Comparison of ENCODE assay signal across 23 cellular contexts in the genomic region with DNA sequence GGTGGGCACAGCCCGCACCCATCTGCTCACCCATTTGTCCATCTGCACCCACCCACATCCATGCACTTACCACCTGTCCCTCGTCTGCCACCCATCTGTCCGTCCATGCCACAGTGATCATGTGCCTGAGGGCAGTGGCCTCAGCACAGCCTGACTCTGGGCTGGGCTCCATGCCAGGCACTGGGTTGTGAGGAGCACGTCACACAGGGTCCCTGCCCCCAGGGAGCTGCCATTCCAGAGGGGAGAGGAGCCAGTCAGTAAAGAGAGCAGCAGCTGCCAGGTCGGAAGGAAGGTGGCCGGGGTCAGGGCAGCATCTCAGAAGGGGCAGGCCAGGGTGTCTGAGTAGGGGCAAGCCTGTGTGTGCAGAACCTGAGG. TPM values are rescaled to one million over a fixed set of nuclear protein-coding genes. Genes with fewer than 3 reads are reported as not detected.
A peak's percentile ranks its signal among the peaks of the same experiment; 100 is the strongest.
DNase-seq lines count a peak whose midpoint lies in the region; ATAC-seq, FAIRE-seq and TF ChIP-seq lines count a peak whose summit lies in the region.
"Had no signal": no experiment of that assay in that cellular context is flagged by ENCODE, and none has a peak within 500 bp of the region (broad histone marks: within the 10 kb centered on the region; RNA-seq: fewer than 3 reads in every experiment).

No MANE protein-coding gene starts in this region.

- no peaks in the 10 kb centered on the region for H3K27me3 Mint-ChIP-seq in stimulated activated naive CD8-positive, alpha-beta T cell treated with anti-CD3 and anti-CD28 coated beads, Interleukin-15, amount 100 ng/mL, for 72 hours

- peak; percentile 6 for ATAC-seq in stimulated activated naive CD8-positive, alpha-beta T cell treated with anti-CD3 and anti-CD28 coated beads, Interleukin-15, amount 100 ng/mL, for 72 hours
- no peak for ATAC-seq in stimulated activated naive CD8-positive, alpha-beta T cell treated with anti-CD3 and anti-CD28 coated beads, Interleukin-15, Interleukin-2, amounts not matched to agents 100 U/mL and 50 U/mL, for 24 hours
- no peak for ATAC-seq in K562
- no peak for ATAC-seq in upper lobe of right lung
- ATAC-seq in GM21619 (IDR thresholded peaks at IDR 0.05; ENCODE audit: unreplicated experiment), result no peak
- ATAC-seq: CD8-positive, alpha-beta T cell; GM23338 had no signal

- H3K9me3 ChIP-seq in K562 (replicated peaks; ENCODE audit: control insufficient read depth, insufficient read depth, low read depth, low read length) (peaks cover 13% of the 10 kb centered on the region), neuronal stem cell (replicated peaks in 1 of 2; ENCODE audit: control insufficient read depth in 2 of 2, insufficient read depth in 1 of 2, low read depth in 1 of 2, low read length in 2 of 2) (peaks cover 31 to 62% of the 10 kb centered on the region in 2 donors), upper lobe of right lung (no peaks in the 10 kb centered on the region)

- no peak for DNase-seq in stimulated activated naive CD8-positive, alpha-beta T cell treated with anti-CD3 and anti-CD28 coated beads, Interleukin-15, amount 100 ng/mL, for 72 hours
- DNase-seq in stimulated activated naive CD8-positive, alpha-beta T cell treated with anti-CD3 and anti-CD28 coated beads, Interleukin-15, Interleukin-2, amounts not matched to agents 100 U/mL and 50 U/mL, for 24 hours, result no peak
- no peak for DNase-seq in K562 (ENCODE audit: extremely low read depth in 1 of 4, low spot score in 3 of 4)
- DNase-seq in neuronal stem cell (ENCODE audit: low spot score), result no peak
- DNase-seq in upper lobe of right lung, result no peak
- DNase-seq in RCC 7860 (ENCODE audit: low spot score), result no peak
- DNase-seq: C1 segment of cervical spinal cord; Caco-2; CD8-positive, alpha-beta T cell; HCEC 1CT; Karpas-422; NCI-H1092; NCI-H1417 treated with DMSO at 0.1 percent for 48 hours; NCI-H1694 treated with DMSO at 0.1 percent for 48 hours; NCI-H2081; NCI-H2227 treated with DMSO at 0.1 percent for 48 hours; NCI-H526 treated with DMSO at 0.1 percent for 48 hours; PC-9; RPMI8226; SHP77 had no signal

- H2BK15ac ChIP-seq in neuronal stem cell (ENCODE audit: low read length), result no peak overlapping the region

- BruUV-seq in K562 (replicated peaks; lab: Mats Ljungman, UMichigan), result no TSS peak

- H3K14ac ChIP-seq in neuronal stem cell (ENCODE audit: low read length), result no peak overlapping the region

- H3K27ac Mint-ChIP-seq in stimulated activated naive CD8-positive, alpha-beta T cell treated with anti-CD3 and anti-CD28 coated beads, Interleukin-15, amount 100 ng/mL, for 72 hours, result peak overlapping the region in 1 of 2 donors; percentile 37
- H3K27ac Mint-ChIP-seq: CD8-positive, alpha-beta T cell; GM23338 had no signal

- TF ChIP-seq POLR2A in K562 (conservative IDR thresholded peaks at IDR 0.05), result no peak

- no peak overlapping the region for H2BK120ac ChIP-seq in neuronal stem cell (ENCODE audit: low read depth, low read length)

- H3K4me2 ChIP-seq in K562 (ENCODE audit: insufficient read depth, low read length), result no peak overlapping the region
- H3K4me2 ChIP-seq in neuronal stem cell (ENCODE audit: insufficient read depth, low read length, poor library complexity, severe bottlenecking), result no peak overlapping the region
- H3K4me2 ChIP-seq: GM23338, PC-9 had no signal

- H3K18ac ChIP-seq in neuronal stem cell (ENCODE audit: low read length), result no peak overlapping the region

- H2BK12ac ChIP-seq in neuronal stem cell (ENCODE audit: low read length), result peak overlapping the region; percentile 75

- H3K9ac ChIP-seq in K562 (ENCODE audit: insufficient read depth in 1 of 2, low read depth in 2 of 2, low read length in 2 of 2) (no peak overlapping the region), neuronal stem cell (ENCODE audit: low read depth, low read length, poor library complexity) (peak overlapping the region; percentile 37)

- TF ChIP-seq CTCF in K562 (IDR thresholded peaks at IDR 0.05 in 2 of 3, conservative IDR thresholded peaks at IDR 0.05 in 1 of 3; ENCODE audit: insufficient read depth in 2 of 3, low read depth in 1 of 3, low read length in 3 of 3), result no peak
- no peak for TF ChIP-seq CTCF in upper lobe of right lung (IDR thresholded peaks at IDR 0.05)

- H2AK5ac ChIP-seq in neuronal stem cell (ENCODE audit: low read depth, low read length), result no peak overlapping the region

- H3K4ac ChIP-seq in neuronal stem cell (ENCODE audit: low read length), result no peak overlapping the region

- H3K9me1 ChIP-seq in K562 (ENCODE audit: control insufficient read depth, insufficient read depth, low read length), result no peaks in the 10 kb centered on the region

- FAIRE-seq in K562 (lab: Jason Lieb, UNC) (no peak), RCC 7860 (lab: Jason Lieb, UNC) (no peak)
- FAIRE-seq: G401.6 had no signal

- H3K27ac ChIP-seq in K562 (ENCODE audit: extremely low read depth, low read depth, low read length) (no peak overlapping the region), neuronal stem cell (replicated peaks; ENCODE audit: low read length) (no peak overlapping the region), upper lobe of right lung (no peak overlapping the region)
- H3K27ac ChIP-seq: PC-9 had no signal

- H2BK5ac ChIP-seq in neuronal stem cell (ENCODE audit: low read length), result no peak overlapping the region

- peak overlapping the region; percentile 78 for H3K23ac ChIP-seq in neuronal stem cell (ENCODE audit: low read depth, low read length, poor library complexity)

- peaks cover 6% of the 10 kb centered on the region for H3K4me1 Mint-ChIP-seq in stimulated activated naive CD8-positive, alpha-beta T cell treated with anti-CD3 and anti-CD28 coated beads, Interleukin-15, amount 100 ng/mL, for 72 hours
- H3K4me1 Mint-ChIP-seq: GM23338 had no signal

- H3K4me1 ChIP-seq in K562 (replicated peaks in 1 of 2; ENCODE audit: control insufficient read depth in 2 of 2, insufficient read depth in 2 of 2, low read length in 2 of 2), result peaks cover 0 to 54% of the 10 kb centered on the region in 2 experiments; a peak in 3 of 5 replicates
- H3K4me1 ChIP-seq in neuronal stem cell (ENCODE audit: control insufficient read depth in 2 of 2, insufficient read depth in 1 of 2, low read depth in 1 of 2, low read length in 2 of 2), result peaks cover 0 to 12% of the 10 kb centered on the region in 2 donors
- no peaks in the 10 kb centered on the region for H3K4me1 ChIP-seq in upper lobe of right lung
- H3K4me1 ChIP-seq: Caco-2 had no signal

- H3K36me3 ChIP-seq in K562 (ENCODE audit: control insufficient read depth, insufficient read depth, low read length) (no peaks in the 10 kb centered on the region; the same call in 2 of the 3 replicates), neuronal stem cell (replicated peaks in 1 of 2; ENCODE audit: control insufficient read depth in 2 of 2, insufficient read depth in 2 of 2, low read length in 2 of 2) (peaks cover 0 to 5% of the 10 kb centered on the region in 2 donors), upper lobe of right lung (no peaks in the 10 kb centered on the region)

- no peak overlapping the region for H4K91ac ChIP-seq in neuronal stem cell (ENCODE audit: low read depth, low read length, poor library complexity)

- in situ Hi-C loops in K562 (cut with MboI), result no loop called here

- H3K27me3 ChIP-seq in K562 (ENCODE audit: control insufficient read depth in 2 of 2, insufficient read depth in 2 of 2, low read length in 2 of 2) (no peaks in the 10 kb centered on the region; a peak in 1 of 5 replicates), neuronal stem cell (ENCODE audit: control insufficient read depth in 3 of 3, insufficient read depth in 3 of 3, low read depth in 1 of 3, low read length in 3 of 3) (peaks cover 0 to 4% (median 0%) of the 10 kb centered on the region in 3 experiments), upper lobe of right lung (no peaks in the 10 kb centered on the region)

- 69% methylated on average over 5 of the region's 6 CpGs for WGBS in K562 (ENCODE audit: insufficient coverage, low coverage, missing lambda C conversion rate)
- WGBS in neuronal stem cell (ENCODE audit: extremely low coverage in 2 of 2, insufficient read length in 2 of 2, insufficient replicate concordance in 1 of 2), 2 donors, result no CpG with 5 or more reads among the region's 6 CpGs

- H3K79me1 ChIP-seq in neuronal stem cell (ENCODE audit: low read depth, low read length), result no peaks in the 10 kb centered on the region

- no peak overlapping the region for H4K8ac ChIP-seq in neuronal stem cell (ENCODE audit: low read depth, low read length)

- POLR2A ChIA-PET in K562 (lab: Yijun Ruan, JAX), result no interaction called here

- H3K79me2 ChIP-seq in K562 (ENCODE audit: control insufficient read depth, insufficient read depth, low read length), result no peaks in the 10 kb centered on the region

- H4K20me1 ChIP-seq in K562 (replicated peaks; ENCODE audit: control insufficient read depth, insufficient read depth, low read length), result no peaks in the 10 kb centered on the region; the same call in 1 of the 2 replicates

- no peak for TF ChIP-seq EP300 in K562 (IDR thresholded peaks at IDR 0.05; ENCODE audit: low read length)

- TF ChIP-seq RAD21 in K562 (CRISPR knock-in tag; conservative IDR thresholded peaks at IDR 0.05 in 1 of 2, IDR thresholded peaks at IDR 0.05 in 1 of 2), result no peak

- no peak overlapping the region for H3K4me3 Mint-ChIP-seq in stimulated activated naive CD8-positive, alpha-beta T cell treated with anti-CD3 and anti-CD28 coated beads, Interleukin-15, amount 100 ng/mL, for 72 hours
- H3K4me3 Mint-ChIP-seq: CD8-positive, alpha-beta T cell; GM23338 had no signal

- no peak overlapping the region for H2AFZ ChIP-seq in K562 (ENCODE audit: low read depth, low read length)
- H2AFZ ChIP-seq in neuronal stem cell (ENCODE audit: low read length), result no peak overlapping the region
- H2AFZ ChIP-seq: GM23338, PC-9 had no signal

- CTCF ChIA-PET in K562 (lab: Yijun Ruan, JAX; ENCODE audit: low intra/inter-chr PET ratio), result no interaction called here

- intact Hi-C loops in K562 (cut with micrococcal nuclease), result no loop called here
- intact Hi-C loops in upper lobe of right lung (cut with DNase I), result no loop called here

- peaks cover 14 to 20% of the 10 kb centered on the region in 2 donors for H3K9me3 Mint-ChIP-seq in stimulated activated naive CD8-positive, alpha-beta T cell treated with anti-CD3 and anti-CD28 coated beads, Interleukin-15, amount 100 ng/mL, for 72 hours
- H3K9me3 Mint-ChIP-seq: CD8-positive, alpha-beta T cell had no signal

- no peak overlapping the region for H3K4me3 ChIP-seq in K562
- peak overlapping the region in 1 of 2 donors; percentile 57 for H3K4me3 ChIP-seq in neuronal stem cell (ENCODE audit: low read length in 2 of 2)
- no peak overlapping the region for H3K4me3 ChIP-seq in upper lobe of right lung
- H3K4me3 ChIP-seq: GM23338, PC-9 had no signal

RNA-seq across cellular contexts. Expression of gene FBRSL1, which starts 43.6 kb away (rescaled TPM):
- 25.5 and 41.9 TPM in 2 replicates for total RNA-seq in K562 (2011; cell fraction: chromatin; rRNA removed; ENCODE audit: low replicate concordance)
- total RNA-seq in K562 (2011; cell fraction: nucleolus; rRNA removed), result 25.0 and 40.7 TPM in 2 replicates
- 23.3 and 28.3 TPM in 2 replicates for total RNA-seq in K562 (2011; cell fraction: nucleoplasm; rRNA removed)
- total RNA-seq in K562 (2014; rRNA removed), result 21.7 and 24.6 TPM in 2 replicates
- 1.1 and 1.3 TPM in 2 replicates for total RNA-seq in K562 (2014; rRNA removed; fragmentation: Illumina TruSeq; extraction: Trizol)
- total RNA-seq in K562 (2015; rRNA removed; fragmentation: Illumina TruSeq; extraction: Trizol), result 7.3 and 12.9 TPM in 2 replicates
- 112 and 129 TPM in 2 replicates for total RNA-seq in K562 (2021)
- polyA plus RNA-seq in K562 (2011; rRNA removed), result 1.9 and 4.3 TPM in 2 replicates
- polyA plus RNA-seq in K562 (2011; cell fraction: cytosol; rRNA removed), result 3.7 and 13.3 TPM in 2 replicates
- 16.7 and 51.7 TPM in 2 replicates for polyA plus RNA-seq in K562 (2011; cell fraction: nucleus; rRNA removed)
- 41.9 and 54.8 TPM in 2 replicates for polyA plus RNA-seq in K562 (2012)
- 29.3 and 35.8 TPM in 2 replicates for polyA plus RNA-seq in K562 (2014; fragmentation: Illumina TruSeq; extraction: Trizol)
- polyA plus RNA-seq in K562 (2014; fragmentation: Nextera tagmentation; extraction: Ambion mirVana), result under 1 TPM; 0.24 to 0.29 TPM
- 27.4 and 32.3 TPM in 2 replicates for polyA plus RNA-seq in K562 (2014; rRNA removed)
- polyA minus RNA-seq in K562 (2011; rRNA and poly(A)+ RNA removed), result 0.81 and 1.8 TPM in 2 replicates
- polyA minus RNA-seq in K562 (2011; cell fraction: cytosol; rRNA and poly(A)+ RNA removed), result 21.0 and 29.9 TPM in 2 replicates
- polyA minus RNA-seq in K562 (2011; cell fraction: nucleus; rRNA and poly(A)+ RNA removed), result 9.0 and 9.3 TPM in 2 replicates
- polyA plus RNA-seq in neuronal stem cell (2013, experiment 1 of 2), result 61.7 TPM
- polyA plus RNA-seq in neuronal stem cell (2013, experiment 2 of 2), result 70.1 TPM
- 49.5 TPM for total RNA-seq in upper lobe of right lung
